ENCODE assay signal across 1 cellular context in the genomic region with DNA sequence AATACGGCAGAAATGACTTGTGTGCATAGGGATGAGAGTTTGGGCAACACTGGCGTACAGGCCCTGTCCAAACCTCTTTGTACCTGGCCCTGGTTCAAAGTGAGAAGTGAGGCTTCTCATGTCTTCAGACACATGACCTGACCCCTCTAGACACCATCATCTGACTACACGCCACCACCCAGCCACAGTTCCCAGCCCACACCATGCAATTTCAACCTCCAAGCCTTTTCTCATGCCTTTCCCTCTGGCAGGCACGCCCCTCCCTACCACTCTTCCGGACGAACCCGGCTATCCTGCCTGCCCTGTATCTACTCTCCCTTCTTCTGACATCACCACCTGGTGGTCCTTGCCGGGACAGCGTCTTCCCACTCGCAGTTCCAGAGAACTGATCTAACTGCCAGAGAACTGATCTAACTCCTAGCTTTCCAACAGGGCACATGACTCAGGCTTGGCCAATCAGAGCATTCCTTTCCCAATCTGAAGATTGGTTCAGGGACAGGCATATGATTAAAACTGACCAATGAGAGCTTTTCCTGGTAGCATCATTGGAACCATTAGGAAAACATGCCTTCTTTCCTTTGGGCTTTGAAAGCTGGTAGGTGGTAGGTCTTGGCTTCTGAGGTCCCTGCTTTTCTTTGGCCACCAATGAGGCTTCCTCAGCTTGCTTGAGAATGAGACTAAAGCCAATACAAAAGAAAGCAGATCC.
TF ChIP-seq lines count a peak whose summit lies in the region.

No MANE protein-coding gene starts in this region.

TF ChIP-seq in HepG2, 621 proteins besides CTCF, POLR2A, EP300 and RAD21 (continued from another document and continues in another):
- TF ChIP-seq, protein P1, sequence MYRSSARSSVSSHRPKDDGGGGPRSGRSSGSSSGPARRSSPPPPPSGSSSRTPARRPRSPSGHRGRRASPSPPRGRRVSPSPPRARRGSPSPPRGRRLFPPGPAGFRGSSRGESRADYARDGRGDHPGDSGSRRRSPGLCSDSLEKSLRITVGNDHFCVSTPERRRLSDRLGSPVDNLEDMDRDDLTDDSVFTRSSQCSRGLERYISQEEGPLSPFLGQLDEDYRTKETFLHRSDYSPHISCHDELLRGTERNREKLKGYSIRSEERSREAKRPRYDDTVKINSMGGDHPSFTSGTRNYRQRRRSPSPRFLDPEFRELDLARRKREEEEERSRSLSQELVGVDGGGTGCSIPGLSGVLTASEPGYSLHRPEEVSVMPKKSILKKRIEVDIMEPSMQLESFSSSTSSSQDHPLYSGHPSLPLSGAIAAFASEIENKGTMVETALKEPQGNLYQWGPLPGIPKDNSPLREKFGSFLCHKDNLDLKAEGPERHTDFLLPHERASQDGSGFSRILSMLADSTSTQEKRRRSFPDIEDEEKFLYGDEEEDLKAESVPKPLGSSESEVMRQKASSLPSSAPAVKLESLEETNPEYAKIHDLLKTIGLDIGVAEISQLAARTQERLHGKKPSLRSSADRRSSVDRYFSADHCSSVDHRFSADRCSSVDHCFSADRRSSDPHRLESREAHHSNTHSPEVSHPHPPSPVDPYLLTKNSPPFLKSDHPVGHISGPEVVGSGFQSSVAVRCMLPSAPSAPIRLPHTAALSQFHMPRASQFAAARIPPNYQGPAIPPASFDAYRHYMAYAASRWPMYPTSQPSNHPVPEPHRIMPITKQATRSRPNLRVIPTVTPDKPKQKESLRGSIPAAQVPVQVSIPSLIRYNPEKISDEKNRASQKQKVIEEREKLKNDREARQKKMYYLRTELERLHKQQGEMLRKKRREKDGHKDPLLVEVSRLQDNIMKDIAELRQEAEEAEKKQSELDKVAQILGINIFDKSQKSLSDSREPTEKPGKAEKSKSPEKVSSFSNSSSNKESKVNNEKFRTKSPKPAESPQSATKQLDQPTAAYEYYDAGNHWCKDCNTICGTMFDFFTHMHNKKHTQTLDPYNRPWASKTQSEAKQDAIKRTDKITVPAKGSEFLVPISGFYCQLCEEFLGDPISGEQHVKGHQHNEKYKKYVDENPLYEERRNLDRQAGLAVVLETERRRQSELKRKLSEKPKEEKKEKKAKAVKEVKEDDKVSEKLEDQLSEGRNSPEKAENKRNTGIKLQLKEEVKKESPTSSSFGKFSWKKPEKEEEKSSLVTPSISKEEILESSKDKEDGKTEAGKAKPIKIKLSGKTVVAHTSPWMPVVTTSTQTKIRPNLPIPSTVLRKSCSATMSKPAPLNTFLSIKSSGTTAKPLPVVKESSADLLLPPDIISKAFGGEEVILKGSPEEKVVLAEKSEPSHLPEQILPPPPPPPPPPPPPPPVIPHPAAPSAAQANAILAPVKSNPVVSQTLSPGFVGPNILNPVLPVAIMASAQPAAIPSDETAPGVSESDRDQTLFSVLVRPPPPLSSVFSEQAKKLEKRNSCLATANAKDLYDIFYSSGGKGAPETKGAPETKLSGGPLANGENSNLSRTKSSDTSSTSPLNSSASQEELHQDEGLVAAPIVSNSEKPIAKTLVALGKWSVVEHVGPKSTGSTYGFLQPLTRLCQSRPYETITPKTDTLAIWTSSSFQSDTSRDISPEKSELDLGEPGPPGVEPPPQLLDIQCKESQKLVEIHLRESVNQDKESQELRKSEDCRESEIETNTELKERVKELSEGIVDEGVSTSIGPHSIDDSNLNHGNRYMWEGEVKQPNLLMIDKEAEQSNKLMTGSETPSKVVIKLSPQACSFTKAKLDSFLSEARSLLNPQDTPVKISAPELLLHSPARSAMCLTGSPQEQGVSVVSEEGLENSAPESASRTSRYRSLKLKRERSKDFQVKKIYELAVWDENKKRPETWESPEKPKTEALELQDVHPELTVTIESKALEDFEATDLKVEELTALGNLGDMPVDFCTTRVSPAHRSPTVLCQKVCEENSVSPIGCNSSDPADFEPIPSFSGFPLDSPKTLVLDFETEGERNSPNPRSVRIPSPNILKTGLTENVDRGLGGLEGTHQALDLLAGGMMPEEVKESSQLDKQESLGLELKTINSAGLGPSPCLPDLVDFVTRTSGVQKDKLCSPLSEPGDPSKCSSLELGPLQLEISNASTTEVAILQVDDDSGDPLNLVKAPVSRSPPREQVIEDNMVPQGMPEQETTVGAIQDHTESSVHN (CRISPR knock-in tag; IDR thresholded peaks at IDR 0.05): no peak
- TF ChIP-seq SALL1 (CRISPR knock-in tag; IDR thresholded peaks at IDR 0.05): peak; percentile 61
- TF ChIP-seq ZNF607 (CRISPR knock-in tag; IDR thresholded peaks at IDR 0.05; ENCODE audit: borderline replicate concordance): no peak
- TF ChIP-seq ZNF446 (CRISPR knock-in tag; IDR thresholded peaks at IDR 0.05): no peak
- no peak for TF ChIP-seq ZEB1 (IDR thresholded peaks at IDR 0.05; ENCODE audit: insufficient replicate concordance, low read depth)
- TF ChIP-seq SRF (IDR thresholded peaks at IDR 0.05; ENCODE audit: low read depth, low read length): no peak
- TF ChIP-seq ISL2 (CRISPR knock-in tag; IDR thresholded peaks at IDR 0.05): no peak
- TF ChIP-seq RELA (CRISPR knock-in tag; IDR thresholded peaks at IDR 0.05): no peak
- TF ChIP-seq, protein P2, sequence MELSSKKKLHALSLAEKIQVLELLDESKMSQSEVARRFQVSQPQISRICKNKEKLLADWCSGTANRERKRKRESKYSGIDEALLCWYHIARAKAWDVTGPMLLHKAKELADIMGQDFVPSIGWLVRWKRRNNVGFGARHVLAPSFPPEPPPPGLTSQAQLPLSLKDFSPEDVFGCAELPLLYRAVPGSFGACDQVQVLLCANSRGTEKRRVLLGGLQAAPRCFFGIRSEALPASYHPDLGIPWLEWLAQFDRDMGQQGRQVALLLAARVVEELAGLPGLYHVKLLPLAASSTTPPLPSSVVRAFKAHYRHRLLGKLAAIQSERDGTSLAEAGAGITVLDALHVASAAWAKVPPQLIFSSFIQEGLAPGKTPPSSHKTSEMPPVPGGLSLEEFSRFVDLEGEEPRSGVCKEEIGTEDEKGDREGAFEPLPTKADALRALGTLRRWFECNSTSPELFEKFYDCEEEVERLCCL (CRISPR knock-in tag; IDR thresholded peaks at IDR 0.05; ENCODE audit: borderline replicate concordance): no peak
- no peak for TF ChIP-seq NCOA1 (CRISPR knock-in tag; IDR thresholded peaks at IDR 0.05)
- no peak for TF ChIP-seq RXRA (CRISPR knock-in tag; IDR thresholded peaks at IDR 0.05)
- TF ChIP-seq, protein P3, sequence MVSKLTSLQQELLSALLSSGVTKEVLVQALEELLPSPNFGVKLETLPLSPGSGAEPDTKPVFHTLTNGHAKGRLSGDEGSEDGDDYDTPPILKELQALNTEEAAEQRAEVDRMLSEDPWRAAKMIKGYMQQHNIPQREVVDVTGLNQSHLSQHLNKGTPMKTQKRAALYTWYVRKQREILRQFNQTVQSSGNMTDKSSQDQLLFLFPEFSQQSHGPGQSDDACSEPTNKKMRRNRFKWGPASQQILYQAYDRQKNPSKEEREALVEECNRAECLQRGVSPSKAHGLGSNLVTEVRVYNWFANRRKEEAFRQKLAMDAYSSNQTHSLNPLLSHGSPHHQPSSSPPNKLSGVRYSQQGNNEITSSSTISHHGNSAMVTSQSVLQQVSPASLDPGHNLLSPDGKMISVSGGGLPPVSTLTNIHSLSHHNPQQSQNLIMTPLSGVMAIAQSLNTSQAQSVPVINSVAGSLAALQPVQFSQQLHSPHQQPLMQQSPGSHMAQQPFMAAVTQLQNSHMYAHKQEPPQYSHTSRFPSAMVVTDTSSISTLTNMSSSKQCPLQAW (CRISPR knock-in tag; IDR thresholded peaks at IDR 0.05): no peak
- no peak for TF ChIP-seq THAP11 (CRISPR knock-in tag; IDR thresholded peaks at IDR 0.05)
- no peak for TF ChIP-seq MLLT10 (CRISPR knock-in tag; IDR thresholded peaks at IDR 0.05)
- peak; percentile 16; the same call in 1 of the 2 replicates for TF ChIP-seq SOX5 (CRISPR knock-in tag; IDR thresholded peaks at IDR 0.05; ENCODE audit: borderline replicate concordance)
- no peak for TF ChIP-seq ZNF451 (CRISPR knock-in tag; IDR thresholded peaks at IDR 0.05)
- TF ChIP-seq, protein P4, sequence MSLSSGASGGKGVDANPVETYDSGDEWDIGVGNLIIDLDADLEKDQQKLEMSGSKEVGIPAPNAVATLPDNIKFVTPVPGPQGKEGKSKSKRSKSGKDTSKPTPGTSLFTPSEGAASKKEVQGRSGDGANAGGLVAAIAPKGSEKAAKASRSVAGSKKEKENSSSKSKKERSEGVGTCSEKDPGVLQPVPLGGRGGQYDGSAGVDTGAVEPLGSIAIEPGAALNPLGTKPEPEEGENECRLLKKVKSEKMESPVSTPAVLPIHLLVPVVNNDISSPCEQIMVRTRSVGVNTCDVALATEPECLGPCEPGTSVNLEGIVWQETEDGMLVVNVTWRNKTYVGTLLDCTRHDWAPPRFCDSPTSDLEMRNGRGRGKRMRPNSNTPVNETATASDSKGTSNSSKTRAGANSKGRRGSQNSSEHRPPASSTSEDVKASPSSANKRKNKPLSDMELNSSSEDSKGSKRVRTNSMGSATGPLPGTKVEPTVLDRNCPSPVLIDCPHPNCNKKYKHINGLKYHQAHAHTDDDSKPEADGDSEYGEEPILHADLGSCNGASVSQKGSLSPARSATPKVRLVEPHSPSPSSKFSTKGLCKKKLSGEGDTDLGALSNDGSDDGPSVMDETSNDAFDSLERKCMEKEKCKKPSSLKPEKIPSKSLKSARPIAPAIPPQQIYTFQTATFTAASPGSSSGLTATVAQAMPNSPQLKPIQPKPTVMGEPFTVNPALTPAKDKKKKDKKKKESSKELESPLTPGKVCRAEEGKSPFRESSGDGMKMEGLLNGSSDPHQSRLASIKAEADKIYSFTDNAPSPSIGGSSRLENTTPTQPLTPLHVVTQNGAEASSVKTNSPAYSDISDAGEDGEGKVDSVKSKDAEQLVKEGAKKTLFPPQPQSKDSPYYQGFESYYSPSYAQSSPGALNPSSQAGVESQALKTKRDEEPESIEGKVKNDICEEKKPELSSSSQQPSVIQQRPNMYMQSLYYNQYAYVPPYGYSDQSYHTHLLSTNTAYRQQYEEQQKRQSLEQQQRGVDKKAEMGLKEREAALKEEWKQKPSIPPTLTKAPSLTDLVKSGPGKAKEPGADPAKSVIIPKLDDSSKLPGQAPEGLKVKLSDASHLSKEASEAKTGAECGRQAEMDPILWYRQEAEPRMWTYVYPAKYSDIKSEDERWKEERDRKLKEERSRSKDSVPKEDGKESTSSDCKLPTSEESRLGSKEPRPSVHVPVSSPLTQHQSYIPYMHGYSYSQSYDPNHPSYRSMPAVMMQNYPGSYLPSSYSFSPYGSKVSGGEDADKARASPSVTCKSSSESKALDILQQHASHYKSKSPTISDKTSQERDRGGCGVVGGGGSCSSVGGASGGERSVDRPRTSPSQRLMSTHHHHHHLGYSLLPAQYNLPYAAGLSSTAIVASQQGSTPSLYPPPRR (CRISPR knock-in tag; IDR thresholded peaks at IDR 0.05; ENCODE audit: borderline replicate concordance): no peak
- no peak for TF ChIP-seq RARG (CRISPR knock-in tag; IDR thresholded peaks at IDR 0.05; ENCODE audit: low read depth)
- no peak for TF ChIP-seq ZNF260 (CRISPR knock-in tag; IDR thresholded peaks at IDR 0.05; ENCODE audit: borderline replicate concordance, low read depth)
- TF ChIP-seq ZNF652 (CRISPR knock-in tag; IDR thresholded peaks at IDR 0.05; ENCODE audit: borderline replicate concordance, low read depth): 0 out of 2 replicates have a peak, but pooled peaks have one; percentile 29
- TF ChIP-seq TBX2 (CRISPR knock-in tag; IDR thresholded peaks at IDR 0.05; ENCODE audit: borderline replicate concordance): no peak; the same call in 1 of the 2 replicates
- no peak for TF ChIP-seq ZNF263 (CRISPR knock-in tag; IDR thresholded peaks at IDR 0.05)
- TF ChIP-seq HNRNPUL1 (IDR thresholded peaks at IDR 0.05; ENCODE audit: low read depth, low read length): no peak
- TF ChIP-seq SAP130 (CRISPR knock-in tag; IDR thresholded peaks at IDR 0.05; ENCODE audit: low read depth): peak; percentile 65
- no peak for TF ChIP-seq SRSF4 (IDR thresholded peaks at IDR 0.05; ENCODE audit: low read depth, low read length, poor library complexity, severe bottlenecking)
- TF ChIP-seq ZNF562 (CRISPR knock-in tag; IDR thresholded peaks at IDR 0.05; ENCODE audit: borderline replicate concordance): no peak
- no peak for TF ChIP-seq SMYD3 (CRISPR knock-in tag; IDR thresholded peaks at IDR 0.05)
- TF ChIP-seq ZBTB7B (CRISPR knock-in tag; IDR thresholded peaks at IDR 0.05): 0 out of 2 replicates have a peak, but pooled peaks have one; percentile 47
- TF ChIP-seq NR2F2 (IDR thresholded peaks at IDR 0.05; ENCODE audit: borderline replicate concordance, low read depth): no peak
- TF ChIP-seq ZNF780A (CRISPR knock-in tag; IDR thresholded peaks at IDR 0.05): no peak
- no peak for TF ChIP-seq TRIM24 (CRISPR knock-in tag; IDR thresholded peaks at IDR 0.05)
- peak; percentile 90 for TF ChIP-seq STAG1 (CRISPR knock-in tag; IDR thresholded peaks at IDR 0.05)
- no peak for TF ChIP-seq THYN1 (CRISPR knock-in tag; IDR thresholded peaks at IDR 0.05; ENCODE audit: borderline replicate concordance, low read depth)
- TF ChIP-seq, protein P5, sequence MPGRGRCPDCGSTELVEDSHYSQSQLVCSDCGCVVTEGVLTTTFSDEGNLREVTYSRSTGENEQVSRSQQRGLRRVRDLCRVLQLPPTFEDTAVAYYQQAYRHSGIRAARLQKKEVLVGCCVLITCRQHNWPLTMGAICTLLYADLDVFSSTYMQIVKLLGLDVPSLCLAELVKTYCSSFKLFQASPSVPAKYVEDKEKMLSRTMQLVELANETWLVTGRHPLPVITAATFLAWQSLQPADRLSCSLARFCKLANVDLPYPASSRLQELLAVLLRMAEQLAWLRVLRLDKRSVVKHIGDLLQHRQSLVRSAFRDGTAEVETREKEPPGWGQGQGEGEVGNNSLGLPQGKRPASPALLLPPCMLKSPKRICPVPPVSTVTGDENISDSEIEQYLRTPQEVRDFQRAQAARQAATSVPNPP (CRISPR knock-in tag; IDR thresholded peaks at IDR 0.05): no peak
- peak; percentile 80 for TF ChIP-seq NFYB (CRISPR knock-in tag; IDR thresholded peaks at IDR 0.05)
- TF ChIP-seq ZNF577 (CRISPR knock-in tag; IDR thresholded peaks at IDR 0.05; ENCODE audit: borderline replicate concordance, low read depth): no peak
- no peak for TF ChIP-seq ATAD3A (CRISPR knock-in tag; IDR thresholded peaks at IDR 0.05)
- TF ChIP-seq ZFYVE20 (CRISPR knock-in tag; IDR thresholded peaks at IDR 0.05; ENCODE audit: borderline replicate concordance, low read depth): no peak
- TF ChIP-seq ADNP (CRISPR knock-in tag; IDR thresholded peaks at IDR 0.05): no peak
- TF ChIP-seq, protein P6, sequence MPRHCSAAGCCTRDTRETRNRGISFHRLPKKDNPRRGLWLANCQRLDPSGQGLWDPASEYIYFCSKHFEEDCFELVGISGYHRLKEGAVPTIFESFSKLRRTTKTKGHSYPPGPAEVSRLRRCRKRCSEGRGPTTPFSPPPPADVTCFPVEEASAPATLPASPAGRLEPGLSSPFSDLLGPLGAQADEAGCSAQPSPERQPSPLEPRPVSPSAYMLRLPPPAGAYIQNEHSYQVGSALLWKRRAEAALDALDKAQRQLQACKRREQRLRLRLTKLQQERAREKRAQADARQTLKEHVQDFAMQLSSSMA (CRISPR knock-in tag; IDR thresholded peaks at IDR 0.05): no peak
- TF ChIP-seq, protein P7, sequence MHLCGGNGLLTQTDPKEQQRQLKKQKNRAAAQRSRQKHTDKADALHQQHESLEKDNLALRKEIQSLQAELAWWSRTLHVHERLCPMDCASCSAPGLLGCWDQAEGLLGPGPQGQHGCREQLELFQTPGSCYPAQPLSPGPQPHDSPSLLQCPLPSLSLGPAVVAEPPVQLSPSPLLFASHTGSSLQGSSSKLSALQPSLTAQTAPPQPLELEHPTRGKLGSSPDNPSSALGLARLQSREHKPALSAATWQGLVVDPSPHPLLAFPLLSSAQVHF (CRISPR knock-in tag; IDR thresholded peaks at IDR 0.05): no peak
- TF ChIP-seq SNAPC2 (CRISPR knock-in tag; IDR thresholded peaks at IDR 0.05): no peak
